Comparison of ENCODE assay signal across 1 cellular context in the genomic region with DNA sequence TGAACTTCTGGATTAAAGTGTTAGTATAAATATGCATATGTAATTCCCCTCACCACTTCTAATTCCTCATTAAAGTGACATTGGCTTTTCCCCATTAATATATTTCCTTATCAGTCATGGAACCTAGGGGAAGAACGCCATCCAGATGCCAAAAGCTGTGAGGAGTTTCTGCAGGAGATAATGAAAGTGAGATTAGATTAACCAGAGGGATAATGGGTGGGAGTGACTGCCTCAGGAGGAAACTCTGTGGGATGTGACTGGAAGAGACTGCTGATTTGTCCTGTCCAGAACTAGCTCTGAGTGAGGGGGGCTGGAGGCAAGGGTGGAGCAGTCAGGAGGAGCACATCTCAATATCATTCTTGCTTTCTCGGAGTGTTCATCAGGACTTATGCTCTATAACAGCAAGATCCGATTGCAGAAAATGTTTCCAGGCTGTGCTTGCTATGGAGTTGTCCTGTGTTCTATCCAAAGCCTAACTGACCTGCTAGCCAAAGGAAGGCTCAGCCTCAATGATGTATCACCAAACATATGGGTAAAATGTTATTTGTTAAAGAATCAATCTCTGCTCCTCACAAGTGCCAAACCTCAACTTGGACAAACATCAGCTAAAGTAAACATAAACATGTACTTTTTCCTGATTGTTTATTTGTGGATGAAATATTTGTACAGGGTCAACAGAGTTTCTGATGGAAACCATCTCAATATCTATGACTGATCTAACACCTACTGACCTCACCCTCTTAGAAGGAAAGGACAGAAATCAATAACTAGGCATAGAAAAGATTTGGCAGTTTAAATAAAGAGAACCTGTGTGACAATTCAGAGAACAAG.
TF ChIP-seq lines count a peak whose summit lies in the region.

No MANE protein-coding gene starts in this region.

TF ChIP-seq in HepG2, 621 proteins besides CTCF, POLR2A, EP300 and RAD21 (continued from another document):
- TF ChIP-seq MTF2 (CRISPR knock-in tag; IDR thresholded peaks at IDR 0.05; ENCODE audit: borderline replicate concordance): no peak
